In genomic region chr21:34141373-34141772, GRCh38 we compare ENCODE assay signal across 1 cellular context.
TF ChIP-seq lines count a peak whose summit lies in the region.

No MANE protein-coding gene starts in this region.

TF ChIP-seq in WTC11, 78 proteins besides CTCF, POLR2A, EP300 and RAD21 (continued from another document):
- TF ChIP-seq SMAD4 (CRISPR knock-in tag; IDR thresholded peaks at IDR 0.05) = no peak
- TF ChIP-seq RELA (CRISPR knock-in tag; IDR thresholded peaks at IDR 0.05; ENCODE audit: borderline replicate concordance) = no peak
